ENCODE assay signal across 24 cellular contexts in genomic region chr2:181772777-181773176, GRCh38.
"Had no signal": no experiment of that assay in that cellular context is flagged by ENCODE, and none has a peak within 500 bp of the region (broad histone marks: within the 10 kb centered on the region; RNA-seq: fewer than 3 reads in every experiment).

No MANE protein-coding gene starts in this region.

- H3K36me3 ChIP-seq: esophagus squamous epithelium, gastrocnemius medialis, heart right ventricle, left lung, lower lobe of right lung had no signal

- ATAC-seq: effector memory CD8-positive, alpha-beta T cell; gastrocnemius medialis; left lung; lower lobe of right lung; mucosa of descending colon; naive thymus-derived CD8-positive, alpha-beta T cell had no signal

- FAIRE-seq: endometrium, islet of Langerhans, keratinocyte had no signal

- H3K4me1 ChIP-seq: esophagus squamous epithelium, gastrocnemius medialis, left lung, lower lobe of right lung had no signal

- H3K4me3 ChIP-seq: esophagus squamous epithelium, gastrocnemius medialis, heart right ventricle, left lung, lower lobe of right lung, mucosa of descending colon had no signal

- H3K27ac ChIP-seq: epithelial cell of prostate, esophagus squamous epithelium, gastrocnemius medialis, heart right ventricle, left lung, lower lobe of right lung had no signal

- H3K9me3 ChIP-seq: esophagus squamous epithelium, gastrocnemius medialis, left lung, lower lobe of right lung, mucosa of descending colon had no signal

- H3K27me3 ChIP-seq: esophagus squamous epithelium, gastrocnemius medialis, heart right ventricle, left lung had no signal

- DNase-seq: cortex of kidney; effector CD8-positive, alpha-beta T cell; effector memory CD8-positive, alpha-beta T cell; endodermal cell; erythroblast; esophagus squamous epithelium; foreskin melanocyte; gastrocnemius medialis; glutamatergic neuron; head of caudate nucleus; heart right ventricle; hippocampal formation; left cardiac atrium; left lung; left ventricle myocardium superior; lower lobe of right lung; mesenchymal stem cell; mucosa of descending colon; naive B cell; naive thymus-derived CD8-positive, alpha-beta T cell had no signal
